In the genomic region with DNA sequence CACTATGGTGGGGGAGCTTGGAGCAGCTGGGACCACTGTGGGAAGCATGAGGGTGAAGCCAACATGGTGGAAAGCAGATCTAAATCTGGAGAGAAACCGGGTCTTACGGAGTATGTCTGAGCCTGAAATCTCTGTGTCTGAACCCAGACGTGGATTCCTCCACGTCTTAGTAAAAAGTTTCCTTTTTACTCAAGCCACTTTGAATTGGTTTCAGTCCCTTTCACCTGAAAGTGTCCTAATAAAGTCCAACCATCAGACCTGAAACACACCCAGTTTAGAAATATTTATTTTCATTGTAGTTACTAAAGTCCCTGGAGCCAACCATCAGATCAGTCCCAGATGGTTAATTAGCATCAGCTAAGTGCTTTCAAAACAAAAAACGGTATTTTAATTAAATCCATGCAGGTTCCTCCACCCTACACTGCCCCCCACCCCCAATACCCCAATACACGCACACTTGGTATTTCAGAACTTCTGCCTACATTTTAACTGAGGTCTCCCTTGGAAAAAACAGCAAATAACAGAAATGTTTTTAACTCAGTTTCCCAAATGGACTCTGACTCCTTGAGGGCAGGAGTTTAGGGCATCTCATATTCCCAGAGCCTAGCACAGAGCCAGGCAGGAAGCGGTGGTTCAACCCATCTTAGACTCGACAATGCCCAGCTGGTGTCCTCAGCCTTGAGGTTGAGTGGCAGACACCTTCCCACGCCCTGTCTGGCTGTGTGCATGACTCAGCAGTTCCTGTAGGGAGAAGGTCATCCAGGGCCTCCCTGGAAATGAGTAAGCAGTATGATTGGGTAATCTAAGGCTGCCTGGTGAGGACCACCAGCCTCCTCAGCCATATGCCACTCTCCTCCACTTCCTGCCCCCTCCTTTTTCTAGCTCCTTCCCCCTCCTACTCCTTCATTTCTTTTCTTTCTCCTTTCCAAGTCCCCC, we compare ENCODE assay signal across 9 cellular contexts.
DNase-seq lines count a peak whose midpoint lies in the region; ATAC-seq and TF ChIP-seq lines count a peak whose summit lies in the region.
"Had no signal": no experiment of that assay in that cellular context is flagged by ENCODE, and none has a peak within 500 bp of the region (broad histone marks: within the 10 kb centered on the region; RNA-seq: fewer than 3 reads in every experiment).

No MANE protein-coding gene starts in this region.

- no peak overlapping the region for H3K14ac ChIP-seq in neuronal stem cell (ENCODE audit: low read length)

- intact Hi-C loops in activated CD8-positive, alpha-beta T cell treated with anti-CD3 and anti-CD28 coated beads for 36 hours (cut with micrococcal nuclease), result loop anchor here (10.0 kb wide), 1 partner anchor 325 kb away; no protein-coding TSS in a partner anchor
- intact Hi-C loops in CD8-positive, alpha-beta T cell (cut with DNase I, micrococcal nuclease), result no loop called here

- H3K9me3 ChIP-seq in neuronal stem cell (replicated peaks in 1 of 2; ENCODE audit: control insufficient read depth in 2 of 2, insufficient read depth in 1 of 2, low read depth in 1 of 2, low read length in 2 of 2), result no peaks in the 10 kb centered on the region
- no peaks in the 10 kb centered on the region for H3K9me3 ChIP-seq in CD8-positive, alpha-beta T cell (ENCODE audit: low read length)
- H3K9me3 ChIP-seq: neutrophil had no signal

- H3K36me3 ChIP-seq in brain microvascular endothelial cell (replicated peaks) (no peaks in the 10 kb centered on the region), neuronal stem cell (replicated peaks in 1 of 2; ENCODE audit: control insufficient read depth in 2 of 2, insufficient read depth in 2 of 2, low read length in 2 of 2) (no peaks in the 10 kb centered on the region)
- H3K36me3 ChIP-seq in CD8-positive, alpha-beta T cell (ENCODE audit: insufficient read depth, low read length), result no peaks in the 10 kb centered on the region
- H3K36me3 ChIP-seq: neutrophil had no signal

- no peaks in the 10 kb centered on the region for H3K4me1 ChIP-seq in neuronal stem cell (ENCODE audit: control insufficient read depth in 2 of 2, insufficient read depth in 1 of 2, low read depth in 1 of 2, low read length in 2 of 2)
- H3K4me1 ChIP-seq in CD8-positive, alpha-beta T cell (ENCODE audit: insufficient read depth, low read length), result no peaks in the 10 kb centered on the region

- CTCF ChIA-PET in activated CD8-positive, alpha-beta T cell treated with anti-CD3 and anti-CD28 coated beads for 36 hours (lab: Charles Lee), result no interaction called here
- CTCF ChIA-PET in activated CD8-positive, alpha-beta T cell treated with anti-CD3 and anti-CD28 coated beads, Interleukin-2, amount 10 ng/mL, durations not matched to agents 7 days and 5 days (lab: Charles Lee), result no interaction called here
- CTCF ChIA-PET in CD8-positive, alpha-beta T cell (lab: Charles Lee), result no interaction called here

- H3K27me3 ChIP-seq in brain microvascular endothelial cell (replicated peaks), result no peaks in the 10 kb centered on the region
- no peaks in the 10 kb centered on the region for H3K27me3 ChIP-seq in neuronal stem cell (ENCODE audit: control insufficient read depth in 3 of 3, insufficient read depth in 3 of 3, low read depth in 1 of 3, low read length in 3 of 3)
- H3K27me3 ChIP-seq in CD8-positive, alpha-beta T cell (ENCODE audit: insufficient read depth, low read length), result no peaks in the 10 kb centered on the region

- H2AK5ac ChIP-seq in neuronal stem cell (ENCODE audit: low read depth, low read length), result no peak overlapping the region

- no peak overlapping the region for H3K4ac ChIP-seq in neuronal stem cell (ENCODE audit: low read length)

- H3K18ac ChIP-seq in neuronal stem cell (ENCODE audit: low read length), result no peak overlapping the region

- H4K91ac ChIP-seq in neuronal stem cell (ENCODE audit: low read depth, low read length, poor library complexity), result no peak overlapping the region

- DNase-seq in activated CD8-positive, alpha-beta T cell treated with anti-CD3 and anti-CD28 coated beads for 36 hours, result peak; percentile 71
- no peak for DNase-seq in activated CD8-positive, alpha-beta T cell treated with anti-CD3 and anti-CD28 coated beads, Interleukin-2, amount 10 ng/mL, durations not matched to agents 7 days and 5 days
- DNase-seq in NCI-H446 treated with DMSO at 0.1 percent for 48 hours (lab: John Stamatoyannopoulos, UW) (peak; percentile 61), brain microvascular endothelial cell (peak; percentile 97), non-pigmented ciliary epithelial cell (ENCODE audit: low read depth) (peak; percentile 90), GM20000 (ENCODE audit: low spot score) (no peak), neuronal stem cell (ENCODE audit: low spot score) (no peak)
- no peak for DNase-seq in CD8-positive, alpha-beta T cell

- H3K9ac ChIP-seq in neuronal stem cell (ENCODE audit: low read depth, low read length, poor library complexity), result no peak overlapping the region

- H2AFZ ChIP-seq in neuronal stem cell (ENCODE audit: low read length), result no peak overlapping the region

- ATAC-seq in activated CD8-positive, alpha-beta T cell treated with anti-CD3 and anti-CD28 coated beads for 36 hours, result peak; percentile 88
- ATAC-seq in activated CD8-positive, alpha-beta T cell treated with anti-CD3 and anti-CD28 coated beads, Interleukin-2, amount 10 ng/mL, durations not matched to agents 7 days and 5 days, result no peak
- ATAC-seq in CD8-positive, alpha-beta T cell, result no peak

- no peak overlapping the region for H4K8ac ChIP-seq in neuronal stem cell (ENCODE audit: low read depth, low read length)

- no peak for TF ChIP-seq CTCF in activated CD8-positive, alpha-beta T cell treated with anti-CD3 and anti-CD28 coated beads for 36 hours (IDR thresholded peaks at IDR 0.05)
- TF ChIP-seq CTCF in brain microvascular endothelial cell (IDR thresholded peaks at IDR 0.05; ENCODE audit: low read depth, low read length, missing control alignments), result no peak
- no peak for TF ChIP-seq CTCF in GM20000 (IDR thresholded peaks at IDR 0.05; ENCODE audit: extremely low read depth, missing control alignments)
- no peak for TF ChIP-seq CTCF in CD8-positive, alpha-beta T cell (IDR thresholded peaks at IDR 0.05)

- H2BK5ac ChIP-seq in neuronal stem cell (ENCODE audit: low read length), result no peak overlapping the region

- no peak overlapping the region for H2BK120ac ChIP-seq in neuronal stem cell (ENCODE audit: low read depth, low read length)

- WGBS in neuronal stem cell (ENCODE audit: extremely low coverage in 2 of 2, insufficient read length in 2 of 2, insufficient replicate concordance in 1 of 2), 2 donors, result no CpG with 5 or more reads among the region's 9 CpGs

- POLR2A ChIA-PET in activated CD8-positive, alpha-beta T cell treated with anti-CD3 and anti-CD28 coated beads for 36 hours (lab: Charles Lee), result no interaction called here
- POLR2A ChIA-PET in activated CD8-positive, alpha-beta T cell treated with anti-CD3 and anti-CD28 coated beads, Interleukin-2, amount 10 ng/mL, durations not matched to agents 7 days and 5 days (lab: Charles Lee), result no interaction called here
- POLR2A ChIA-PET in CD8-positive, alpha-beta T cell (lab: Charles Lee), result no interaction called here

- no peak overlapping the region for H2BK12ac ChIP-seq in neuronal stem cell (ENCODE audit: low read length)

- peaks cover 5% of the 10 kb centered on the region for H3K4me1 Mint-ChIP-seq in activated CD8-positive, alpha-beta T cell treated with anti-CD3 and anti-CD28 coated beads for 36 hours (ENCODE audit: low read depth)
- H3K4me1 Mint-ChIP-seq in activated CD8-positive, alpha-beta T cell treated with anti-CD3 and anti-CD28 coated beads, Interleukin-2, amount 10 ng/mL, durations not matched to agents 7 days and 5 days (ENCODE audit: low read depth), result no peaks in the 10 kb centered on the region
- no peaks in the 10 kb centered on the region for H3K4me1 Mint-ChIP-seq in CD8-positive, alpha-beta T cell (ENCODE audit: low read depth)

- in situ Hi-C loops in brain microvascular endothelial cell (cut with HindIII; ENCODE audit: low pct_ligation_motif_present, low sequenced_read_pairs), result no loop called here

- H3K27me3 Mint-ChIP-seq in activated CD8-positive, alpha-beta T cell treated with anti-CD3 and anti-CD28 coated beads for 36 hours, result peaks cover 18% of the 10 kb centered on the region
- peaks cover 9% of the 10 kb centered on the region for H3K27me3 Mint-ChIP-seq in activated CD8-positive, alpha-beta T cell treated with anti-CD3 and anti-CD28 coated beads, Interleukin-2, amount 10 ng/mL, durations not matched to agents 7 days and 5 days (ENCODE audit: low read depth)
- peaks cover 19% of the 10 kb centered on the region for H3K27me3 Mint-ChIP-seq in CD8-positive, alpha-beta T cell (ENCODE audit: low read depth)

- H2BK15ac ChIP-seq in neuronal stem cell (ENCODE audit: low read length), result no peak overlapping the region

- H3K27ac ChIP-seq in brain microvascular endothelial cell (peak overlapping the region; percentile 82), neuronal stem cell (replicated peaks; ENCODE audit: low read length) (no peak overlapping the region)
- H3K27ac ChIP-seq in CD8-positive, alpha-beta T cell (ENCODE audit: low read depth, low read length), result no peak overlapping the region
- H3K27ac ChIP-seq: neutrophil had no signal

- no peaks in the 10 kb centered on the region for H3K36me3 Mint-ChIP-seq in activated CD8-positive, alpha-beta T cell treated with anti-CD3 and anti-CD28 coated beads for 36 hours (ENCODE audit: low read depth)
- no peaks in the 10 kb centered on the region for H3K36me3 Mint-ChIP-seq in activated CD8-positive, alpha-beta T cell treated with anti-CD3 and anti-CD28 coated beads, Interleukin-2, amount 10 ng/mL, durations not matched to agents 7 days and 5 days (ENCODE audit: low read depth)
- no peaks in the 10 kb centered on the region for H3K36me3 Mint-ChIP-seq in CD8-positive, alpha-beta T cell

- no peak overlapping the region for H3K4me3 Mint-ChIP-seq in activated CD8-positive, alpha-beta T cell treated with anti-CD3 and anti-CD28 coated beads for 36 hours
- no peak overlapping the region for H3K4me3 Mint-ChIP-seq in activated CD8-positive, alpha-beta T cell treated with anti-CD3 and anti-CD28 coated beads, Interleukin-2, amount 10 ng/mL, durations not matched to agents 7 days and 5 days
- H3K4me3 Mint-ChIP-seq in CD8-positive, alpha-beta T cell, result no peak overlapping the region

- H3K27ac Mint-ChIP-seq in activated CD8-positive, alpha-beta T cell treated with anti-CD3 and anti-CD28 coated beads for 36 hours, result no peak overlapping the region
- H3K27ac Mint-ChIP-seq in activated CD8-positive, alpha-beta T cell treated with anti-CD3 and anti-CD28 coated beads, Interleukin-2, amount 10 ng/mL, durations not matched to agents 7 days and 5 days, result no peak overlapping the region
- H3K27ac Mint-ChIP-seq in CD8-positive, alpha-beta T cell, result no peak overlapping the region

- H3K4me2 ChIP-seq in neuronal stem cell (ENCODE audit: insufficient read depth, low read length, poor library complexity, severe bottlenecking), result no peak overlapping the region

- H3K23ac ChIP-seq in neuronal stem cell (ENCODE audit: low read depth, low read length, poor library complexity), result no peak overlapping the region

- H3K79me1 ChIP-seq in neuronal stem cell (ENCODE audit: low read depth, low read length), result no peaks in the 10 kb centered on the region

- no peak overlapping the region for H3K4me3 ChIP-seq in brain microvascular endothelial cell (ENCODE audit: low read depth, low read length)
- H3K4me3 ChIP-seq in neuronal stem cell (ENCODE audit: low read length in 2 of 2), result peak overlapping the region in 1 of 2 donors; percentile 31
- no peak overlapping the region for H3K4me3 ChIP-seq in CD8-positive, alpha-beta T cell (ENCODE audit: low read depth, low read length)

- H3K9me3 Mint-ChIP-seq in activated CD8-positive, alpha-beta T cell treated with anti-CD3 and anti-CD28 coated beads for 36 hours, result peaks cover 2% of the 10 kb centered on the region
- no peaks in the 10 kb centered on the region for H3K9me3 Mint-ChIP-seq in activated CD8-positive, alpha-beta T cell treated with anti-CD3 and anti-CD28 coated beads, Interleukin-2, amount 10 ng/mL, durations not matched to agents 7 days and 5 days (ENCODE audit: insufficient read depth)
- H3K9me3 Mint-ChIP-seq in CD8-positive, alpha-beta T cell, result no peaks in the 10 kb centered on the region

Comparison
In these comparisons a context has a peak if more than half of its experiments do, and no peak if none do; other contexts are left out.
1. DNase-seq: peak in activated CD8-positive, alpha-beta T cell treated with anti-CD3 and anti-CD28 coated beads for 36 hours (single experiment), NCI-H446 treated with DMSO at 0.1 percent for 48 hours (single experiment), brain microvascular endothelial cell (single experiment) and non-pigmented ciliary epithelial cell (single experiment); none in activated CD8-positive, alpha-beta T cell treated with anti-CD3 and anti-CD28 coated beads, Interleukin-2, amount 10 ng/mL, durations not matched to agents 7 days and 5 days (single experiment), GM20000 (single experiment), neuronal stem cell (single experiment) and CD8-positive, alpha-beta T cell (0 of 7).